ENCODE assay signal across 33 cellular contexts in genomic region chr14:97270308-97270707, GRCh38.
"Had no signal": no experiment of that assay in that cellular context is flagged by ENCODE, and none has a peak within 500 bp of the region (broad histone marks: within the 10 kb centered on the region; RNA-seq: fewer than 3 reads in every experiment).

No MANE protein-coding gene starts in this region.

- H3K4me1 Mint-ChIP-seq: activated T-helper 17 cell treated with anti-CD3 and anti-CD28 coated beads, Interleukin-2, amount 50 U/mL, for 72 hours; stimulated activated effector memory CD8-positive, alpha-beta T cell treated with anti-CD3 and anti-CD28 coated beads, Interleukin-12 subunit alpha, Interleukin-12 subunit beta, amount 100 ng/mL, for 72 hours; stimulated activated naive CD8-positive, alpha-beta T cell treated with anti-CD3 and anti-CD28 coated beads, Interleukin-15, amount 100 ng/mL, for 72 hours had no signal

- H3K27ac ChIP-seq: cardiac muscle cell, colonic mucosa, dorsolateral prefrontal cortex, heart left ventricle, left lung, skin epidermis, uterus, WERI-Rb-1 had no signal

- H3K36me3 Mint-ChIP-seq: natural killer cell treated with Interleukin-12 subunit alpha and Interleukin-12 subunit beta and Interleukin-15 and Interleukin-18, amount 100 ng/mL, for 72 hours; stimulated activated effector memory CD8-positive, alpha-beta T cell treated with anti-CD3 and anti-CD28 coated beads, Interleukin-12 subunit alpha, Interleukin-12 subunit beta, amount 100 ng/mL, for 72 hours; type B pancreatic cell had no signal

- DNase-seq: activated CD4-positive, alpha-beta T cell treated with anti-CD3 and anti-CD28 coated beads for 48 hours; activated CD4-positive, alpha-beta T cell treated with anti-CD3 and anti-CD28 coated beads, Interleukin-2, amount 50 U/mL, for 48 hours; activated CD8-positive, alpha-beta memory T cell treated with anti-CD3 and anti-CD28 coated beads, Interleukin-2, amount 50 U/mL, for 4 hours; activated gamma-delta T cell treated with Interleukin-2 at 50 U/mL for 16 hours; activated naive CD4-positive, alpha-beta T cell treated with anti-CD3 and anti-CD28 coated beads, Interleukin-2, amount 50 U/mL, for 16 hours; activated T-cell treated with anti-CD3 and anti-CD28 coated beads, Interleukin-2, amount 50 U/mL, for 24 hours; amniotic stem cell; cerebellar nuclear complex; colonic mucosa; dorsolateral prefrontal cortex; effector memory CD4-positive, alpha-beta T cell; erythroblast; foreskin fibroblast; heart left ventricle; left lung; mesendoderm; posterior cingulate gyrus; stimulated activated CD4-positive, alpha-beta T cell treated with anti-CD3 and anti-CD28 coated beads, Interleukin-4, amount 100 ng/mL, for 24 hours; stimulated activated naive CD8-positive, alpha-beta T cell treated with anti-CD3 and anti-CD28 coated beads, Interleukin-15, amount 100 ng/mL, for 72 hours; substantia nigra; T-helper 17 cell; T1000; uterus; WERI-Rb-1 had no signal

- H3K9me3 ChIP-seq: colonic mucosa, heart left ventricle, left lung, uterus had no signal

- ATAC-seq: activated CD4-positive, CD25-positive, alpha-beta regulatory T cell treated with anti-CD3 and anti-CD28 coated beads, Interleukin-2, amount 50 U/mL, for 24 hours; activated T-helper 17 cell treated with anti-CD3 and anti-CD28 coated beads, Interleukin-2, amount 50 U/mL, for 72 hours; heart left ventricle; left lung; natural killer cell treated with Interleukin-12 subunit alpha and Interleukin-12 subunit beta and Interleukin-15 and Interleukin-18, amount 100 ng/mL, for 72 hours; sciatic nerve; stimulated activated effector memory CD8-positive, alpha-beta T cell treated with anti-CD3 and anti-CD28 coated beads, Interleukin-12 subunit alpha, Interleukin-12 subunit beta, amount 100 ng/mL, for 72 hours; stimulated activated naive CD8-positive, alpha-beta T cell treated with anti-CD3 and anti-CD28 coated beads, Interleukin-15, amount 100 ng/mL, for 72 hours; T-helper 17 cell had no signal

- H3K27ac Mint-ChIP-seq: activated T-cell treated with anti-CD3 and anti-CD28 coated beads, Interleukin-2, amount 50 U/mL, for 24 hours; activated T-helper 17 cell treated with anti-CD3 and anti-CD28 coated beads, Interleukin-2, amount 50 U/mL, for 72 hours; natural killer cell treated with Interleukin-12 subunit alpha and Interleukin-12 subunit beta and Interleukin-15 and Interleukin-18, amount 100 ng/mL, for 72 hours; stimulated activated effector memory CD8-positive, alpha-beta T cell treated with anti-CD3 and anti-CD28 coated beads, Interleukin-12 subunit alpha, Interleukin-12 subunit beta, amount 100 ng/mL, for 72 hours; T-helper 17 cell; type B pancreatic cell had no signal

- H3K27me3 Mint-ChIP-seq: activated T-cell treated with anti-CD3 and anti-CD28 coated beads, Interleukin-2, amount 50 U/mL, for 24 hours; stimulated activated naive CD8-positive, alpha-beta T cell treated with anti-CD3 and anti-CD28 coated beads, Interleukin-15, amount 100 ng/mL, for 72 hours; type B pancreatic cell had no signal

- H3K4me1 ChIP-seq: colonic mucosa, heart left ventricle, left lung, uterus had no signal

- H3K36me3 ChIP-seq: cardiac muscle cell, colonic mucosa, heart left ventricle, left lung, uterus, WERI-Rb-1 had no signal

- H3K4me3 Mint-ChIP-seq: activated T-cell treated with anti-CD3 and anti-CD28 coated beads, Interleukin-2, amount 50 U/mL, for 24 hours; activated T-helper 17 cell treated with anti-CD3 and anti-CD28 coated beads, Interleukin-2, amount 50 U/mL, for 72 hours; natural killer cell treated with Interleukin-12 subunit alpha and Interleukin-12 subunit beta and Interleukin-15 and Interleukin-18, amount 100 ng/mL, for 72 hours; stimulated activated effector memory CD8-positive, alpha-beta T cell treated with anti-CD3 and anti-CD28 coated beads, Interleukin-12 subunit alpha, Interleukin-12 subunit beta, amount 100 ng/mL, for 72 hours; stimulated activated naive CD8-positive, alpha-beta T cell treated with anti-CD3 and anti-CD28 coated beads, Interleukin-15, amount 100 ng/mL, for 72 hours; T-helper 17 cell; type B pancreatic cell had no signal

- H3K9me3 Mint-ChIP-seq: activated T-cell treated with anti-CD3 and anti-CD28 coated beads, Interleukin-2, amount 50 U/mL, for 24 hours; activated T-helper 17 cell treated with anti-CD3 and anti-CD28 coated beads, Interleukin-2, amount 50 U/mL, for 72 hours; natural killer cell treated with Interleukin-12 subunit alpha and Interleukin-12 subunit beta and Interleukin-15 and Interleukin-18, amount 100 ng/mL, for 72 hours; stimulated activated effector memory CD8-positive, alpha-beta T cell treated with anti-CD3 and anti-CD28 coated beads, Interleukin-12 subunit alpha, Interleukin-12 subunit beta, amount 100 ng/mL, for 72 hours; stimulated activated naive CD8-positive, alpha-beta T cell treated with anti-CD3 and anti-CD28 coated beads, Interleukin-15, amount 100 ng/mL, for 72 hours had no signal

- H3K27me3 ChIP-seq: cardiac muscle cell, colonic mucosa, uterus had no signal

- H3K4me3 ChIP-seq: cardiac muscle cell, colonic mucosa, dorsolateral prefrontal cortex, heart left ventricle, left lung, lung, skin epidermis, uterus had no signal
